ENCODE assay signal across 8 cellular contexts in genomic region chr9:73023025-73023541, GRCh38.
DNase-seq lines count a peak whose midpoint lies in the region; ATAC-seq, FAIRE-seq and TF ChIP-seq lines count a peak whose summit lies in the region.

No MANE protein-coding gene starts in this region.

- no peak overlapping the region for H3K9ac ChIP-seq in Loucy (ENCODE audit: low read depth, low read length, poor library complexity, severe bottlenecking)

- no peak for FAIRE-seq in bronchial epithelial cell (lab: Jason Lieb, UNC)

- DNase-seq in CD1c-positive myeloid dendritic cell (ENCODE audit: extremely low spot score) (peak; percentile 65), T-helper 17 cell (peak in 2 of 3 donors; percentile 15 to 18), bronchial epithelial cell (ENCODE audit: low read depth) (peak; percentile 71), kidney glomerular epithelial cell (lab: John Stamatoyannopoulos, UW) (peak; percentile 46)
- DNase-seq in stimulated activated CD4-positive, alpha-beta T cell treated with anti-CD3 and anti-CD28 coated beads, Interleukin-2, amount 100 ng/mL, for 48 hours: peak; percentile 41 to 48

- H4K20me1 ChIP-seq in Loucy (ENCODE audit: insufficient read depth, low read length, poor library complexity, severe bottlenecking): no peaks in the 10 kb centered on the region

- H3K36me3 ChIP-seq in Loucy (ENCODE audit: insufficient read depth, low read length) (no peaks in the 10 kb centered on the region), bronchial epithelial cell (ENCODE audit: control insufficient read depth, insufficient read depth, low read length) (no peaks in the 10 kb centered on the region)

- H3K4me1 ChIP-seq in Loucy (ENCODE audit: insufficient read depth, low read length, poor library complexity, severe bottlenecking): peaks cover 10% of the 10 kb centered on the region

- peaks cover 11% of the 10 kb centered on the region for H3K4me1 Mint-ChIP-seq in T-helper 17 cell

- peak; percentile 74 for ATAC-seq in GM21360 (IDR thresholded peaks at IDR 0.05; ENCODE audit: unreplicated experiment)
- ATAC-seq in T-helper 17 cell: peak; percentile 66
- ATAC-seq in GM19397 (IDR thresholded peaks at IDR 0.05; ENCODE audit: unreplicated experiment): no peak

- H3K36me3 Mint-ChIP-seq in T-helper 17 cell (ENCODE audit: low read depth): peaks cover 2% of the 10 kb centered on the region

- peak overlapping the region; percentile 4 for H3K4me2 ChIP-seq in Loucy (ENCODE audit: low read depth, low read length, poor library complexity, severe bottlenecking)

- H3F3A ChIP-seq in Loucy (ENCODE audit: low read depth): no peaks in the 10 kb centered on the region

- H3K4me3 Mint-ChIP-seq in T-helper 17 cell: peak overlapping the region; percentile 21

- H3K9me3 ChIP-seq in Loucy (ENCODE audit: insufficient read depth, low read depth, low read length): peaks cover 2% of the 10 kb centered on the region
- no peaks in the 10 kb centered on the region for H3K9me3 ChIP-seq in T-helper 17 cell (ENCODE audit: control insufficient read depth, low read length, poor library complexity, severe bottlenecking)

- H3K9me2 ChIP-seq in Loucy (replicated peaks; ENCODE audit: low read depth, low read length): no peaks in the 10 kb centered on the region

- H3K79me2 ChIP-seq in Loucy (ENCODE audit: insufficient read depth, low read length): no peaks in the 10 kb centered on the region

- peak; percentile 97 for TF ChIP-seq CTCF in Loucy (conservative IDR thresholded peaks at IDR 0.05; ENCODE audit: low read length)
- TF ChIP-seq CTCF in bronchial epithelial cell (IDR thresholded peaks at IDR 0.05; ENCODE audit: insufficient read depth, low read length, severe bottlenecking): peak; percentile 77

- peak overlapping the region; percentile 32 for H2AFZ ChIP-seq in Loucy (ENCODE audit: low read length)

- H3K4me3 ChIP-seq in Loucy (ENCODE audit: low read length, poor library complexity, severe bottlenecking) (no peak overlapping the region), bronchial epithelial cell (ENCODE audit: low read depth, low read length) (no peak overlapping the region)

- H3K27me3 ChIP-seq in Loucy (ENCODE audit: insufficient read depth, low read length, poor library complexity, severe bottlenecking) (no peaks in the 10 kb centered on the region), bronchial epithelial cell (ENCODE audit: control insufficient read depth, insufficient read depth, low read length) (no peaks in the 10 kb centered on the region)

- no peak overlapping the region for H3K27ac Mint-ChIP-seq in T-helper 17 cell

- peaks cover 38% of the 10 kb centered on the region for H3K27me3 Mint-ChIP-seq in T-helper 17 cell

Comparison
In these comparisons a context has a peak if more than half of its experiments do, and no peak if none do; other contexts are left out.
1. DNase-seq: peak in every context shown above with its lines; median percentile 71 in bronchial epithelial cell; 65 in CD1c-positive myeloid dendritic cell; 46 in kidney glomerular epithelial cell; 44 in stimulated activated CD4-positive, alpha-beta T cell treated with anti-CD3 and anti-CD28 coated beads, Interleukin-2, amount 100 ng/mL, for 48 hours; 16 in T-helper 17 cell.